ENCODE assay signal across 14 cellular contexts in genomic region chr5:32210151-32210550, GRCh38.
DNase-seq lines count a peak whose midpoint lies in the region; ATAC-seq lines count a peak whose summit lies in the region.
"Had no signal": no experiment of that assay in that cellular context is flagged by ENCODE, and none has a peak within 500 bp of the region (broad histone marks: within the 10 kb centered on the region; RNA-seq: fewer than 3 reads in every experiment).

No MANE protein-coding gene starts in this region.

- ATAC-seq in stimulated activated naive CD8-positive, alpha-beta T cell treated with anti-CD3 and anti-CD28 coated beads, Interleukin-15, Interleukin-2, amounts not matched to agents 100 U/mL and 50 U/mL, for 24 hours, result no peak
- ATAC-seq in activated naive CD8-positive, alpha-beta T cell treated with anti-CD3 and anti-CD28 coated beads, Interleukin-2, amount 50 U/mL, for 24 hours, result no peak
- no peak for ATAC-seq in stimulated activated naive CD8-positive, alpha-beta T cell treated with anti-CD3 and anti-CD28 coated beads, Interleukin-15, amount 100 ng/mL, for 72 hours

- no peaks in the 10 kb centered on the region for H3K36me3 Mint-ChIP-seq in stimulated activated naive CD8-positive, alpha-beta T cell treated with anti-CD3 and anti-CD28 coated beads, Interleukin-15, Interleukin-2, amounts not matched to agents 100 ng/mL and 50 ng/mL, for 24 hours (ENCODE audit: low read depth)
- no peaks in the 10 kb centered on the region for H3K36me3 Mint-ChIP-seq in activated naive CD8-positive, alpha-beta T cell treated with anti-CD3 and anti-CD28 coated beads, Interleukin-2, amount 50 U/mL, for 24 hours (ENCODE audit: low read depth)
- H3K36me3 Mint-ChIP-seq: immature natural killer cell had no signal

- peaks cover 20% of the 10 kb centered on the region for H3K4me1 Mint-ChIP-seq in stimulated activated naive CD8-positive, alpha-beta T cell treated with anti-CD3 and anti-CD28 coated beads, Interleukin-15, Interleukin-2, amounts not matched to agents 100 ng/mL and 50 ng/mL, for 24 hours (ENCODE audit: low read depth)
- peaks cover 27% of the 10 kb centered on the region for H3K4me1 Mint-ChIP-seq in activated naive CD8-positive, alpha-beta T cell treated with anti-CD3 and anti-CD28 coated beads, Interleukin-2, amount 50 U/mL, for 24 hours
- peaks cover 18% of the 10 kb centered on the region for H3K4me1 Mint-ChIP-seq in stimulated activated naive CD8-positive, alpha-beta T cell treated with anti-CD3 and anti-CD28 coated beads, Interleukin-15, amount 100 ng/mL, for 72 hours

- no peak overlapping the region for H3K4me3 Mint-ChIP-seq in stimulated activated naive CD8-positive, alpha-beta T cell treated with anti-CD3 and anti-CD28 coated beads, Interleukin-15, Interleukin-2, amounts not matched to agents 100 ng/mL and 50 ng/mL, for 24 hours
- no peak overlapping the region for H3K4me3 Mint-ChIP-seq in activated naive CD8-positive, alpha-beta T cell treated with anti-CD3 and anti-CD28 coated beads, Interleukin-2, amount 50 U/mL, for 24 hours
- H3K4me3 Mint-ChIP-seq in stimulated activated naive CD8-positive, alpha-beta T cell treated with anti-CD3 and anti-CD28 coated beads, Interleukin-15, amount 100 ng/mL, for 72 hours, result peak overlapping the region; percentile 21 to 26
- H3K4me3 Mint-ChIP-seq: immature natural killer cell had no signal

- H3K27ac Mint-ChIP-seq in stimulated activated naive CD8-positive, alpha-beta T cell treated with anti-CD3 and anti-CD28 coated beads, Interleukin-15, Interleukin-2, amounts not matched to agents 100 ng/mL and 50 ng/mL, for 24 hours, result peak overlapping the region; percentile 70
- H3K27ac Mint-ChIP-seq in activated naive CD8-positive, alpha-beta T cell treated with anti-CD3 and anti-CD28 coated beads, Interleukin-2, amount 50 U/mL, for 24 hours, result peak overlapping the region; percentile 92
- peak overlapping the region in 1 of 2 donors; percentile 95 for H3K27ac Mint-ChIP-seq in stimulated activated naive CD8-positive, alpha-beta T cell treated with anti-CD3 and anti-CD28 coated beads, Interleukin-15, amount 100 ng/mL, for 72 hours
- H3K27ac Mint-ChIP-seq: immature natural killer cell had no signal

- DNase-seq in stimulated activated naive CD8-positive, alpha-beta T cell treated with anti-CD3 and anti-CD28 coated beads, Interleukin-15, Interleukin-2, amounts not matched to agents 100 U/mL and 50 U/mL, for 24 hours, result no peak
- DNase-seq in NCI-H69 (lab: John Stamatoyannopoulos, UW) (peak; percentile 89), DMS114 treated with DMSO at 0.1 percent for 48 hours (lab: John Stamatoyannopoulos, UW; ENCODE audit: unreplicated experiment) (no peak), GDM1 (lab: John Stamatoyannopoulos, UW) (no peak), midbrain (lab: John Stamatoyannopoulos, UW) (no peak)
- no peak for DNase-seq in activated naive CD8-positive, alpha-beta T cell treated with anti-CD3 and anti-CD28 coated beads, Interleukin-2, amount 50 U/mL, for 24 hours
- DNase-seq in stimulated activated naive CD8-positive, alpha-beta T cell treated with anti-CD3 and anti-CD28 coated beads, Interleukin-15, amount 100 ng/mL, for 72 hours, result no peak
- DNase-seq: heart right ventricle, immature natural killer cell, IMR-90, MV-4-11, NCI-H1930, NCI-H524 treated with DMSO at 0.1 percent for 48 hours had no signal

- H3K27me3 Mint-ChIP-seq in stimulated activated naive CD8-positive, alpha-beta T cell treated with anti-CD3 and anti-CD28 coated beads, Interleukin-15, Interleukin-2, amounts not matched to agents 100 ng/mL and 50 ng/mL, for 24 hours, result no peaks in the 10 kb centered on the region
- H3K27me3 Mint-ChIP-seq in activated naive CD8-positive, alpha-beta T cell treated with anti-CD3 and anti-CD28 coated beads, Interleukin-2, amount 50 U/mL, for 24 hours, result no peaks in the 10 kb centered on the region
- H3K27me3 Mint-ChIP-seq in stimulated activated naive CD8-positive, alpha-beta T cell treated with anti-CD3 and anti-CD28 coated beads, Interleukin-15, amount 100 ng/mL, for 72 hours, result no peaks in the 10 kb centered on the region

- H3K9me3 Mint-ChIP-seq in stimulated activated naive CD8-positive, alpha-beta T cell treated with anti-CD3 and anti-CD28 coated beads, Interleukin-15, Interleukin-2, amounts not matched to agents 100 ng/mL and 50 ng/mL, for 24 hours, result peaks cover 3% of the 10 kb centered on the region
- no peaks in the 10 kb centered on the region for H3K9me3 Mint-ChIP-seq in activated naive CD8-positive, alpha-beta T cell treated with anti-CD3 and anti-CD28 coated beads, Interleukin-2, amount 50 U/mL, for 24 hours
- H3K9me3 Mint-ChIP-seq in stimulated activated naive CD8-positive, alpha-beta T cell treated with anti-CD3 and anti-CD28 coated beads, Interleukin-15, amount 100 ng/mL, for 72 hours, result peaks cover 0 to 5% of the 10 kb centered on the region in 2 donors

Comparison
In these comparisons a context has a peak if more than half of its experiments do, and no peak if none do; other contexts are left out.
1. H3K4me3 Mint-ChIP-seq: peak in stimulated activated naive CD8-positive, alpha-beta T cell treated with anti-CD3 and anti-CD28 coated beads, Interleukin-15, amount 100 ng/mL, for 72 hours (2 of 2); none in stimulated activated naive CD8-positive, alpha-beta T cell treated with anti-CD3 and anti-CD28 coated beads, Interleukin-15, Interleukin-2, amounts not matched to agents 100 ng/mL and 50 ng/mL, for 24 hours (single experiment) and activated naive CD8-positive, alpha-beta T cell treated with anti-CD3 and anti-CD28 coated beads, Interleukin-2, amount 50 U/mL, for 24 hours (single experiment).